ENCODE assay signal across 37 cellular contexts in genomic region chr2:158357122-158357521, GRCh38.
"Had no signal": no experiment of that assay in that cellular context is flagged by ENCODE, and none has a peak within 500 bp of the region (broad histone marks: within the 10 kb centered on the region; RNA-seq: fewer than 3 reads in every experiment).

No MANE protein-coding gene starts in this region.

- H3K27ac ChIP-seq: adrenal gland, body of pancreas, brain microvascular endothelial cell, breast epithelium, WERI-Rb-1 had no signal

- H3K4me1 Mint-ChIP-seq: activated CD4-positive, alpha-beta memory T cell treated with anti-CD3 and anti-CD28 coated beads, Interleukin-2, amount 10 ng/mL, durations not matched to agents 7 days and 5 days; activated CD4-positive, alpha-beta T cell treated with anti-CD3 and anti-CD28 coated beads for 36 hours; activated CD4-positive, alpha-beta T cell treated with anti-CD3 and anti-CD28 coated beads, Interleukin-2, amount 10 ng/mL, durations not matched to agents 7 days and 5 days; activated CD8-positive, alpha-beta memory T cell treated with anti-CD3 and anti-CD28 coated beads, Interleukin-2, amount 10 ng/mL, durations not matched to agents 7 days and 5 days; activated naive CD8-positive, alpha-beta T cell treated with anti-CD3 and anti-CD28 coated beads for 36 hours had no signal

- H3K36me3 ChIP-seq: adrenal gland, brain microvascular endothelial cell, breast epithelium, WERI-Rb-1 had no signal

- H3K27ac Mint-ChIP-seq: activated CD4-positive, alpha-beta memory T cell treated with anti-CD3 and anti-CD28 coated beads, Interleukin-2, amount 10 ng/mL, durations not matched to agents 7 days and 5 days; activated CD4-positive, alpha-beta T cell treated with anti-CD3 and anti-CD28 coated beads for 36 hours; activated CD4-positive, alpha-beta T cell treated with anti-CD3 and anti-CD28 coated beads, Interleukin-2, amount 10 ng/mL, durations not matched to agents 7 days and 5 days; activated CD8-positive, alpha-beta memory T cell treated with anti-CD3 and anti-CD28 coated beads, Interleukin-2, amount 10 ng/mL, durations not matched to agents 7 days and 5 days; activated CD8-positive, alpha-beta T cell treated with anti-CD3 and anti-CD28 coated beads, Interleukin-2, amount 10 ng/mL, durations not matched to agents 7 days and 5 days; activated naive CD4-positive, alpha-beta T cell treated with anti-CD3 and anti-CD28 coated beads, Interleukin-2, amount 50 U/mL, for 72 hours; activated naive CD8-positive, alpha-beta T cell treated with anti-CD3 and anti-CD28 coated beads for 36 hours; activated T-cell treated with anti-CD3 and anti-CD28 coated beads, Interleukin-2, amount 50 U/mL, for 24 hours; activated T-helper 2 cell treated with anti-CD3 and anti-CD28 coated beads, Interferon-gamma antibody, Interleukin-2, Interleukin-4, amounts not matched to agents 10 μg/mL and 5 μg/mL and 100 μg/mL, durations not matched to agents 14 hours and 24 hours and 36 hours; T-helper 1 cell treated with Interleukin-12 subunit alpha and Interleukin-12 subunit beta and Interleukin-4 antibody, amounts not matched to agents 30 μg/mL and 1 μg/mL, for 36 hours; T-helper 2 cell treated with Interferon-gamma antibody and Interleukin-4, amounts not matched to agents 5 μg/mL and 100 μg/mL, for 36 hours; WTC11 had no signal

- H3K9me3 ChIP-seq: adrenal gland, body of pancreas had no signal

- H3K4me1 ChIP-seq: adrenal gland, body of pancreas, breast epithelium had no signal

- H3K9me3 Mint-ChIP-seq: activated T-cell treated with anti-CD3 and anti-CD28 coated beads, Interleukin-2, amount 50 U/mL, for 24 hours had no signal

- FAIRE-seq: astrocyte, TTC549 had no signal

- H3K4me3 ChIP-seq: adrenal gland, body of pancreas, breast epithelium had no signal

- H3K36me3 Mint-ChIP-seq: activated CD8-positive, alpha-beta memory T cell treated with anti-CD3 and anti-CD28 coated beads, Interleukin-2, amount 10 ng/mL, durations not matched to agents 7 days and 5 days; activated naive CD8-positive, alpha-beta T cell treated with anti-CD3 and anti-CD28 coated beads for 36 hours had no signal

- H3K27me3 Mint-ChIP-seq: activated CD4-positive, alpha-beta T cell treated with anti-CD3 and anti-CD28 coated beads for 36 hours; activated CD8-positive, alpha-beta memory T cell treated with anti-CD3 and anti-CD28 coated beads, Interleukin-2, amount 10 ng/mL, durations not matched to agents 7 days and 5 days; activated naive CD8-positive, alpha-beta T cell treated with anti-CD3 and anti-CD28 coated beads for 36 hours; activated T-cell treated with anti-CD3 and anti-CD28 coated beads, Interleukin-2, amount 50 U/mL, for 24 hours had no signal

- H3K4me3 Mint-ChIP-seq: activated CD4-positive, alpha-beta memory T cell treated with anti-CD3 and anti-CD28 coated beads, Interleukin-2, amount 10 ng/mL, durations not matched to agents 7 days and 5 days; activated CD4-positive, alpha-beta T cell treated with anti-CD3 and anti-CD28 coated beads for 36 hours; activated CD4-positive, alpha-beta T cell treated with anti-CD3 and anti-CD28 coated beads, Interleukin-2, amount 10 ng/mL, durations not matched to agents 7 days and 5 days; activated CD8-positive, alpha-beta memory T cell treated with anti-CD3 and anti-CD28 coated beads, Interleukin-2, amount 10 ng/mL, durations not matched to agents 7 days and 5 days; activated CD8-positive, alpha-beta T cell treated with anti-CD3 and anti-CD28 coated beads, Interleukin-2, amount 10 ng/mL, durations not matched to agents 7 days and 5 days; activated naive CD8-positive, alpha-beta T cell treated with anti-CD3 and anti-CD28 coated beads for 36 hours; activated T-cell treated with anti-CD3 and anti-CD28 coated beads, Interleukin-2, amount 50 U/mL, for 24 hours; T-helper 1 cell treated with Interleukin-12 subunit alpha and Interleukin-12 subunit beta and Interleukin-4 antibody, amounts not matched to agents 30 μg/mL and 1 μg/mL, for 36 hours; T-helper 2 cell treated with Interferon-gamma antibody and Interleukin-4, amounts not matched to agents 5 μg/mL and 100 μg/mL, for 36 hours; WTC11 had no signal

- DNase-seq: activated CD4-positive, alpha-beta memory T cell treated with anti-CD3 and anti-CD28 coated beads, Interleukin-2, amount 10 ng/mL, durations not matched to agents 7 days and 5 days; activated CD4-positive, alpha-beta T cell treated with anti-CD3 and anti-CD28 coated beads for 1 hour; activated CD4-positive, alpha-beta T cell treated with anti-CD3 and anti-CD28 coated beads for 36 hours; activated CD4-positive, alpha-beta T cell treated with anti-CD3 and anti-CD28 coated beads for 48 hours; activated CD4-positive, alpha-beta T cell treated with anti-CD3 and anti-CD28 coated beads, Interleukin-2, amount 10 ng/mL, durations not matched to agents 7 days and 5 days; activated CD4-positive, alpha-beta T cell treated with anti-CD3 and anti-CD28 coated beads, Interleukin-2, amount 50 U/mL, for 48 hours; activated CD4-positive, CD25-positive, alpha-beta regulatory T cell; activated CD8-positive, alpha-beta memory T cell treated with anti-CD3 and anti-CD28 coated beads for 24 hours; activated CD8-positive, alpha-beta memory T cell treated with anti-CD3 and anti-CD28 coated beads, Interleukin-2, amount 10 ng/mL, durations not matched to agents 7 days and 5 days; activated CD8-positive, alpha-beta memory T cell treated with anti-CD3 and anti-CD28 coated beads, Interleukin-2, amount 50 U/mL, for 48 hours; activated CD8-positive, alpha-beta T cell treated with anti-CD3 and anti-CD28 coated beads, Interleukin-2, amount 10 ng/mL, durations not matched to agents 7 days and 5 days; activated effector memory CD4-positive, alpha-beta T cell treated with Interleukin-2 at 50 U/mL for 16 hours; activated gamma-delta T cell; activated naive CD4-positive, alpha-beta T cell treated with anti-CD3 and anti-CD28 coated beads, Interleukin-2, amount 50 U/mL, for 16 hours; activated naive CD4-positive, alpha-beta T cell treated with Interleukin-2 at 50 U/mL for 16 hours; activated naive CD8-positive, alpha-beta T cell treated with anti-CD3 and anti-CD28 coated beads for 36 hours; activated T-cell treated with anti-CD3 and anti-CD28 coated beads, Interleukin-2, amount 50 U/mL, for 24 hours; activated T-cell treated with anti-CD3 and anti-CD28 coated beads, Interleukin-2, amount 50 U/mL, for 48 hours; adrenal gland; amniotic stem cell; aorta; body of pancreas; brain microvascular endothelial cell; central memory CD4-positive, alpha-beta T cell; T-helper 1 cell; T-helper 2 cell; T-helper 9 cell; WERI-Rb-1 had no signal

- H3K27me3 ChIP-seq: adrenal gland, body of pancreas, brain microvascular endothelial cell, breast epithelium had no signal

- ATAC-seq: activated CD4-positive, alpha-beta T cell treated with anti-CD3 and anti-CD28 coated beads for 36 hours; activated CD4-positive, CD25-positive, alpha-beta regulatory T cell treated with anti-CD3 and anti-CD28 coated beads, Interleukin-2, amount 50 U/mL, for 24 hours; activated CD8-positive, alpha-beta memory T cell treated with anti-CD3 and anti-CD28 coated beads, Interleukin-2, amount 10 ng/mL, durations not matched to agents 7 days and 5 days; activated CD8-positive, alpha-beta T cell treated with anti-CD3 and anti-CD28 coated beads, Interleukin-2, amount 10 ng/mL, durations not matched to agents 7 days and 5 days; activated naive CD4-positive, alpha-beta T cell treated with anti-CD3 and anti-CD28 coated beads, Interleukin-2, amount 50 U/mL, for 72 hours; body of pancreas; WTC11 had no signal
